In genomic region chr10:72319416-72320254, GRCh38 we compare ENCODE assay signal across 8 cellular contexts. TPM values are rescaled to one million over a fixed set of nuclear protein-coding genes. Genes with fewer than 3 reads are reported as not detected.
DNase-seq lines count a peak whose midpoint lies in the region; ATAC-seq and TF ChIP-seq lines count a peak whose summit lies in the region.

No MANE protein-coding gene starts in this region.

- H3K9me3 Mint-ChIP-seq in activated CD4-positive, alpha-beta memory T cell treated with anti-CD3 and anti-CD28 coated beads, Interleukin-2, amount 10 ng/mL, durations not matched to agents 7 days and 5 days = no peaks in the 10 kb centered on the region
- H3K9me3 Mint-ChIP-seq in memory B cell = no peaks in the 10 kb centered on the region

- peak overlapping the region; percentile 27 for H3K4me3 ChIP-seq in AG09309 (ENCODE audit: control insufficient read depth, low read depth, low read length)

- POLR2A ChIA-PET in activated CD4-positive, alpha-beta memory T cell treated with anti-CD3 and anti-CD28 coated beads, Interleukin-2, amount 10 ng/mL, durations not matched to agents 7 days and 5 days (lab: Charles Lee) = interaction anchor here (0.9 to 14.4 kb wide), 19 partner anchors 8 to 551 kb away, joined by 3 to 448 read pairs (median 4); partner anchors contain the start of genes ANAPC16, ASCC1, DDIT4 and SPOCK2

- peak; percentile 71 for DNase-seq in AG09309 (ENCODE audit: low read depth)
- peak; percentile 79 for DNase-seq in NCI-H510A treated with DMSO at 0.1 percent for 48 hours (lab: John Stamatoyannopoulos, UW)
- peak; percentile 92 for DNase-seq in activated CD4-positive, alpha-beta memory T cell treated with anti-CD3 and anti-CD28 coated beads, Interleukin-2, amount 10 ng/mL, durations not matched to agents 7 days and 5 days
- DNase-seq in effector CD4-positive, alpha-beta T cell = peak; percentile 79
- DNase-seq in memory B cell (ENCODE audit: low spot score in 2 of 2) = peak; percentile 77 to 78
- DNase-seq in stimulated activated CD8-positive, alpha-beta memory T cell treated with anti-CD3 and anti-CD28 coated beads, Interleukin-12 subunit alpha, Interleukin-12 subunit beta, amount 100 ng/mL, for 24 hours (ENCODE audit: extremely low read depth) = peak; percentile 75

- peak; percentile 61 for ATAC-seq in GM18907 (IDR thresholded peaks at IDR 0.05; ENCODE audit: unreplicated experiment)
- ATAC-seq in HG03108 (IDR thresholded peaks at IDR 0.05; ENCODE audit: unreplicated experiment) = peak; percentile 54
- peak; percentile 78 for ATAC-seq in memory B cell (ENCODE audit: low read depth)

- peaks cover 5% of the 10 kb centered on the region for H3K36me3 Mint-ChIP-seq in activated CD4-positive, alpha-beta memory T cell treated with anti-CD3 and anti-CD28 coated beads, Interleukin-2, amount 10 ng/mL, durations not matched to agents 7 days and 5 days (ENCODE audit: low read depth)
- no peaks in the 10 kb centered on the region for H3K36me3 Mint-ChIP-seq in memory B cell

- peaks cover 81% of the 10 kb centered on the region for H3K4me1 Mint-ChIP-seq in activated CD4-positive, alpha-beta memory T cell treated with anti-CD3 and anti-CD28 coated beads, Interleukin-2, amount 10 ng/mL, durations not matched to agents 7 days and 5 days
- peaks cover 39% of the 10 kb centered on the region for H3K4me1 Mint-ChIP-seq in memory B cell

- H3K4me3 Mint-ChIP-seq in activated CD4-positive, alpha-beta memory T cell treated with anti-CD3 and anti-CD28 coated beads, Interleukin-2, amount 10 ng/mL, durations not matched to agents 7 days and 5 days = peak overlapping the region; percentile 76
- H3K4me3 Mint-ChIP-seq in memory B cell = peak overlapping the region; percentile 79

- peak overlapping the region; percentile 98 for H3K27ac Mint-ChIP-seq in activated CD4-positive, alpha-beta memory T cell treated with anti-CD3 and anti-CD28 coated beads, Interleukin-2, amount 10 ng/mL, durations not matched to agents 7 days and 5 days
- H3K27ac Mint-ChIP-seq in memory B cell = peak overlapping the region; percentile 95

- CTCF ChIA-PET in activated CD4-positive, alpha-beta memory T cell treated with anti-CD3 and anti-CD28 coated beads, Interleukin-2, amount 10 ng/mL, durations not matched to agents 7 days and 5 days (lab: Charles Lee) = interaction anchor here (0.6 to 4.5 kb wide), 17 partner anchors 12 to 422 kb away, joined by 3 to 32 read pairs (median 4); partner anchors contain the start of gene DDIT4

- no peak for TF ChIP-seq CTCF in AG09309 (IDR thresholded peaks at IDR 0.05; ENCODE audit: control insufficient read depth, insufficient read depth, low read depth, low read length, missing control alignments)

- no peaks in the 10 kb centered on the region for H3K27me3 Mint-ChIP-seq in activated CD4-positive, alpha-beta memory T cell treated with anti-CD3 and anti-CD28 coated beads, Interleukin-2, amount 10 ng/mL, durations not matched to agents 7 days and 5 days
- H3K27me3 Mint-ChIP-seq in memory B cell = no peaks in the 10 kb centered on the region

RNA-seq across cellular contexts. Expression of gene DNAJB12, which starts 35.1 kb away (rescaled TPM):
- total RNA-seq in activated CD4-positive, alpha-beta memory T cell treated with anti-CD3 and anti-CD28 coated beads, Interleukin-2, amount 10 ng/mL, durations not matched to agents 7 days and 5 days = 10 to 100 TPM; 23.8 to 26.7 TPM

RNA-seq across cellular contexts. Expression of gene DDIT4, which starts 45.9 kb away (rescaled TPM):
- total RNA-seq in activated CD4-positive, alpha-beta memory T cell treated with anti-CD3 and anti-CD28 coated beads, Interleukin-2, amount 10 ng/mL, durations not matched to agents 7 days and 5 days = 100 to 1,000 TPM; 475 to 481 TPM

Comparison
In these comparisons a context has a peak if more than half of its experiments do, and no peak if none do; other contexts are left out.
1. Peak in every context shown above with its lines: DNase-seq, ATAC-seq and H3K4me3 ChIP-seq.